ENCODE assay signal across 1 cellular context in genomic region chr20:23350007-23350854, GRCh38.
A peak's percentile ranks its signal among the peaks of the same experiment; 100 is the strongest.
TF ChIP-seq lines count a peak whose summit lies in the region.

TSS of gene NXT1 (plus strand) at chr20:23350791. CDS start at chr20:23354042, 3,251 bp downstream.

TF ChIP-seq in HepG2, 621 proteins besides CTCF, POLR2A, EP300 and RAD21 (continued from another document and continues in another):
- TF ChIP-seq TFDP2 (CRISPR knock-in tag; IDR thresholded peaks at IDR 0.05): peak; percentile 90
- peak; percentile 36; the same call in 1 of the 2 replicates for TF ChIP-seq RXRB (CRISPR knock-in tag; IDR thresholded peaks at IDR 0.05; ENCODE audit: borderline replicate concordance)
- peak; percentile 64 for TF ChIP-seq RARA (CRISPR knock-in tag; IDR thresholded peaks at IDR 0.05)
- no peak for TF ChIP-seq NFE2 (CRISPR knock-in tag; IDR thresholded peaks at IDR 0.05)
- no peak for TF ChIP-seq ZNF710 (CRISPR knock-in tag; IDR thresholded peaks at IDR 0.05; ENCODE audit: borderline replicate concordance)
- TF ChIP-seq ZNF800 (CRISPR knock-in tag; IDR thresholded peaks at IDR 0.05): peak; percentile 68
- TF ChIP-seq HNRNPH1 (optimal IDR thresholded peaks at IDR 0.05; ENCODE audit: low read depth, low read length): peak; percentile 87
- no peak for TF ChIP-seq GTF2F1 (IDR thresholded peaks at IDR 0.05; ENCODE audit: low read length)
- peak; percentile 59 for TF ChIP-seq YY1 (IDR thresholded peaks at IDR 0.05; ENCODE audit: insufficient read depth, insufficient replicate concordance, low read depth, low read length)
- TF ChIP-seq TFE3 (CRISPR knock-in tag; IDR thresholded peaks at IDR 0.05): peak; percentile 78; the same call in 1 of the 2 replicates
- TF ChIP-seq CSRNP2 (CRISPR knock-in tag; conservative IDR thresholded peaks at IDR 0.05; ENCODE audit: low read depth): no peak
- TF ChIP-seq IKZF5 (CRISPR knock-in tag; IDR thresholded peaks at IDR 0.05): peak; percentile 91
- 0 out of 2 replicates have a peak, but pooled peaks have one; percentile 77 for TF ChIP-seq U2AF2 (IDR thresholded peaks at IDR 0.05; ENCODE audit: low read depth, low read length)
- no peak for TF ChIP-seq RFX1 (IDR thresholded peaks at IDR 0.05)
- TF ChIP-seq ZC3H13 (CRISPR knock-in tag; IDR thresholded peaks at IDR 0.05): no peak
- no peak; the same call in 1 of the 2 replicates for TF ChIP-seq ZNF546 (CRISPR knock-in tag; conservative IDR thresholded peaks at IDR 0.05)
- 0 out of 2 replicates have a peak, but pooled peaks have one; percentile 31 for TF ChIP-seq CENPT (CRISPR knock-in tag; IDR thresholded peaks at IDR 0.05; ENCODE audit: low read depth)
- TF ChIP-seq ELF3 (CRISPR knock-in tag; IDR thresholded peaks at IDR 0.05): peak; percentile 74; the same call in 1 of the 2 replicates
- peak; percentile 49; the same call in 1 of the 2 replicates for TF ChIP-seq FOSL2 (CRISPR knock-in tag; IDR thresholded peaks at IDR 0.05)
- peak; percentile 74 for TF ChIP-seq NR2C2 (CRISPR knock-in tag; IDR thresholded peaks at IDR 0.05; ENCODE audit: borderline replicate concordance)
- TF ChIP-seq ZNF407 (CRISPR knock-in tag; IDR thresholded peaks at IDR 0.05; ENCODE audit: not compliant biosample characterization): peak; percentile 85
- peak; percentile 94 for TF ChIP-seq IKZF4 (CRISPR knock-in tag; IDR thresholded peaks at IDR 0.05; ENCODE audit: borderline replicate concordance, low read depth, not compliant biosample characterization)
- TF ChIP-seq GMEB1 (CRISPR knock-in tag; IDR thresholded peaks at IDR 0.05; ENCODE audit: borderline replicate concordance): peak; percentile 92
- no peak; the same call in 1 of the 2 replicates for TF ChIP-seq ZNF263 (CRISPR knock-in tag; IDR thresholded peaks at IDR 0.05)
- no peak for TF ChIP-seq ZNF101 (CRISPR knock-in tag; IDR thresholded peaks at IDR 0.05; ENCODE audit: borderline replicate concordance, low read depth)
- TF ChIP-seq RFXAP (CRISPR knock-in tag; IDR thresholded peaks at IDR 0.05; ENCODE audit: borderline replicate concordance): peak; percentile 96
- TF ChIP-seq ZNF414 (CRISPR knock-in tag; IDR thresholded peaks at IDR 0.05): peak; percentile 97
- peak; percentile 53 for TF ChIP-seq FOXO1 (CRISPR knock-in tag; IDR thresholded peaks at IDR 0.05)
- TF ChIP-seq MLLT10 (CRISPR knock-in tag; IDR thresholded peaks at IDR 0.05): no peak
- TF ChIP-seq SMAD3 (CRISPR knock-in tag; IDR thresholded peaks at IDR 0.05): 0 out of 2 replicates have a peak, but pooled peaks have one; percentile 14
- TF ChIP-seq ZNF552 (CRISPR knock-in tag; IDR thresholded peaks at IDR 0.05; ENCODE audit: borderline replicate concordance): peak; percentile 79; the same call in 1 of the 2 replicates
- peak; percentile 82 for TF ChIP-seq TGIF2 (CRISPR knock-in tag; IDR thresholded peaks at IDR 0.05)
- no peak for TF ChIP-seq ZNF841 (CRISPR knock-in tag; IDR thresholded peaks at IDR 0.05; ENCODE audit: borderline replicate concordance)
- TF ChIP-seq ZNF335 (CRISPR knock-in tag; IDR thresholded peaks at IDR 0.05): peak; percentile 94
- TF ChIP-seq NFIC (IDR thresholded peaks at IDR 0.05; ENCODE audit: low read length): 0 out of 2 replicates have a peak, but pooled peaks have one; percentile 46
- TF ChIP-seq ZMAT5 (CRISPR knock-in tag; IDR thresholded peaks at IDR 0.05; ENCODE audit: borderline replicate concordance, low read depth): no peak
